9 cellular contexts compared by ENCODE assay signal in genomic region chr12:106840217-106840616, GRCh38.
A peak's percentile ranks its signal among the peaks of the same experiment; 100 is the strongest.
DNase-seq lines count a peak whose midpoint lies in the region; ATAC-seq and TF ChIP-seq lines count a peak whose summit lies in the region.
"Had no signal": no experiment of that assay in that cellular context is flagged by ENCODE, and none has a peak within 500 bp of the region (broad histone marks: within the 10 kb centered on the region; RNA-seq: fewer than 3 reads in every experiment).

No MANE protein-coding gene starts in this region.

- H3K4me1 ChIP-seq in H9 (ENCODE audit: insufficient read depth, low read length): peaks cover 5% of the 10 kb centered on the region; the same call in 1 of the 2 replicates

- no peak overlapping the region for H2BK15ac ChIP-seq in H9 (ENCODE audit: low read depth, low read length)

- H3K79me1 ChIP-seq in H9 (ENCODE audit: insufficient read depth, low read depth, low read length, poor library complexity, severe bottlenecking): no peaks in the 10 kb centered on the region

- H3K4me2 ChIP-seq in H9 (ENCODE audit: insufficient read depth, insufficient read length, low read length): no peak overlapping the region
- H3K4me2 ChIP-seq: KMS-11 had no signal

- H3K36me3 Mint-ChIP-seq in mesothelial cell of epicardium (peaks cover 7% of the 10 kb centered on the region), H9 (ENCODE audit: insufficient read depth in 1 of 3, low read depth in 3 of 3) (peaks cover 2 to 11% (median 10%) of the 10 kb centered on the region in 3 experiments; a peak in 4 of 7 replicates)

- no peak overlapping the region for H3K23ac ChIP-seq in H9 (ENCODE audit: insufficient read length, low read depth, low read length)

- H3K27ac Mint-ChIP-seq in mesothelial cell of epicardium: peak overlapping the region; percentile 75
- peak overlapping the region in 1 of 3 experiments; percentile 30; a peak in 3 of 7 replicates for H3K27ac Mint-ChIP-seq in H9

- H2BK5ac ChIP-seq in H9 (ENCODE audit: insufficient read length, low read length): no peak overlapping the region

- H3K4me1 Mint-ChIP-seq in mesothelial cell of epicardium (peaks cover 28% of the 10 kb centered on the region), H9 (peaks cover 9 to 21% of the 10 kb centered on the region in 2 experiments)

- no peak overlapping the region for H3K4me3 ChIP-seq in brain microvascular endothelial cell (ENCODE audit: low read depth, low read length)

- H3K9me3 Mint-ChIP-seq in mesothelial cell of epicardium (no peaks in the 10 kb centered on the region), H9 (no peaks in the 10 kb centered on the region)

- peak overlapping the region; percentile 31 for H3K27ac ChIP-seq in brain microvascular endothelial cell
- no peak overlapping the region for H3K27ac ChIP-seq in H9 (ENCODE audit: insufficient read length, low read depth, low read length)
- H3K27ac ChIP-seq: KMS-11 had no signal

- H3K27me3 Mint-ChIP-seq in mesothelial cell of epicardium (ENCODE audit: low read depth) (no peaks in the 10 kb centered on the region), H9 (ENCODE audit: low read depth) (no peaks in the 10 kb centered on the region)

- no CpG with 5 or more reads among the region's 2 CpGs for WGBS in H9 (ENCODE audit: extremely low coverage, insufficient read length, low lambda C conversion rate)

- no peaks in the 10 kb centered on the region for H3K36me3 ChIP-seq in brain microvascular endothelial cell (replicated peaks)

- H2AFZ ChIP-seq in H9 (ENCODE audit: low read length): no peak overlapping the region

- no peaks in the 10 kb centered on the region for H3K79me2 ChIP-seq in H9 (ENCODE audit: insufficient read depth, low read length)

- no peak overlapping the region for H3K18ac ChIP-seq in H9 (ENCODE audit: insufficient read length, low read depth, low read length)

- H4K8ac ChIP-seq in H9 (replicated peaks; ENCODE audit: insufficient read length, low read depth, low read length): no peak overlapping the region

- H2AK5ac ChIP-seq in H9 (ENCODE audit: insufficient read length, low read length): no peak overlapping the region

- H3K4me3 Mint-ChIP-seq in mesothelial cell of epicardium (no peak overlapping the region), H9 (no peak overlapping the region)

- in situ Hi-C loops in brain microvascular endothelial cell (cut with HindIII; ENCODE audit: low pct_ligation_motif_present, low sequenced_read_pairs): no loop called here

- H4K91ac ChIP-seq in H9 (ENCODE audit: insufficient read length, low read depth, low read length): no peak overlapping the region

- H2BK20ac ChIP-seq in H9 (ENCODE audit: low read depth, low read length, poor library complexity, severe bottlenecking): no peak overlapping the region

- H3K56ac ChIP-seq in H9 (ENCODE audit: insufficient read length, low read depth, low read length): no peak overlapping the region

- no peak overlapping the region for H3K14ac ChIP-seq in H9 (ENCODE audit: insufficient read depth, low read length)

- TF ChIP-seq CTCF in brain microvascular endothelial cell (IDR thresholded peaks at IDR 0.05; ENCODE audit: low read depth, low read length, missing control alignments): no peak
- TF ChIP-seq CTCF in mesothelial cell of epicardium (IDR thresholded peaks at IDR 0.05; ENCODE audit: unreplicated experiment): no peak
- TF ChIP-seq CTCF in H9 (conservative IDR thresholded peaks at IDR 0.05): no peak

- no peak overlapping the region for H3K9ac ChIP-seq in H9 (ENCODE audit: extremely low read depth, insufficient read length, low read length)
- H3K9ac ChIP-seq: KMS-11 had no signal

- no peak overlapping the region for H2BK12ac ChIP-seq in H9 (ENCODE audit: insufficient read length, low read depth, low read length)

- H3K4ac ChIP-seq in H9 (ENCODE audit: low read depth, low read length): no peak overlapping the region

- ATAC-seq in GM21390 (IDR thresholded peaks at IDR 0.05; ENCODE audit: unreplicated experiment) (no peak), GM19463 (IDR thresholded peaks at IDR 0.05; ENCODE audit: unreplicated experiment) (no peak)

- H3K27me3 ChIP-seq in brain microvascular endothelial cell (replicated peaks): no peaks in the 10 kb centered on the region
- H3K27me3 ChIP-seq in H9 (ENCODE audit: insufficient read depth, low read length): no peaks in the 10 kb centered on the region

- DNase-seq in COLO668 (lab: John Stamatoyannopoulos, UW; ENCODE audit: unreplicated experiment): peak; percentile 31
- peak; percentile 89 for DNase-seq in NCI-H1417 treated with DMSO at 0.1 percent for 48 hours (lab: John Stamatoyannopoulos, UW)
- DNase-seq in brain microvascular endothelial cell: peak; percentile 36
- no peak for DNase-seq in mesothelial cell of epicardium (ENCODE audit: low spot score in 2 of 2, unreplicated experiment in 2 of 2)
- no peak for DNase-seq in H9
- no peak for DNase-seq in cerebellar cortex (ENCODE audit: low spot score)

- no peak overlapping the region for H4K5ac ChIP-seq in H9 (ENCODE audit: insufficient read length, low read depth, low read length)

- no peaks in the 10 kb centered on the region for H3K9me3 ChIP-seq in H9 (ENCODE audit: control insufficient read depth, low read depth, low read length)

- no peaks in the 10 kb centered on the region for H3K23me2 ChIP-seq in H9 (ENCODE audit: insufficient read length, low read depth, low read length, poor library complexity, severe bottlenecking)

- no peaks in the 10 kb centered on the region for H4K20me1 ChIP-seq in H9 (ENCODE audit: control insufficient read depth, insufficient read depth, insufficient read length)

- no peak overlapping the region for H3T11ph ChIP-seq in H9 (ENCODE audit: low read length)

- H2BK120ac ChIP-seq in H9 (ENCODE audit: low read depth, low read length, poor library complexity, severe bottlenecking): no peak overlapping the region

Comparison
In these comparisons a context has a peak if more than half of its experiments do, and no peak if none do; other contexts are left out.
1. DNase-seq: peak in COLO668 (single experiment), NCI-H1417 treated with DMSO at 0.1 percent for 48 hours (single experiment) and brain microvascular endothelial cell (single experiment); none in mesothelial cell of epicardium (0 of 2), H9 (single experiment) and cerebellar cortex (single experiment).